In genomic region chr20:59041487-59041886, GRCh38 we compare ENCODE assay signal across 10 cellular contexts. TPM values are rescaled to one million over a fixed set of nuclear protein-coding genes. Genes with fewer than 3 reads are reported as not detected.
DNase-seq lines count a peak whose midpoint lies in the region; ATAC-seq and TF ChIP-seq lines count a peak whose summit lies in the region.
"Not testable (repeated sequence)": the region's sequence is repeated elsewhere in the genome, so short reads cannot be mapped to it uniquely, and the experiment has no call there.
"Had no signal": no experiment of that assay in that cellular context is flagged by ENCODE, and none has a peak within 500 bp of the region (broad histone marks: within the 10 kb centered on the region; RNA-seq: fewer than 3 reads in every experiment).

No MANE protein-coding gene starts in this region.

- peaks cover 53% of the 10 kb centered on the region for H3K79me2 ChIP-seq in smooth muscle cell (ENCODE audit: low read depth)

- POLR2A ChIA-PET in AG04449 (lab: Yijun Ruan, JAX); Panc1 (lab: Charles Lee): not testable (repeated sequence)

- ATAC-seq in Panc1; heart right ventricle; naive B cell (ENCODE audit: low read depth in 2 of 2): not testable (repeated sequence)

- peak overlapping the region; percentile 93 for H3K4me3 Mint-ChIP-seq in activated T-helper 1 cell treated with anti-CD3 and anti-CD28 coated beads, Interleukin-12 subunit alpha, Interleukin-12 subunit beta, Interleukin-2, Interleukin-4 antibody, amounts not matched to agents 30 ng/mL and 10 ng/mL and 1 ng/mL, durations not matched to agents 14 hours and 24 hours and 36 hours
- H3K4me3 Mint-ChIP-seq in naive B cell, result peak overlapping the region; percentile 60 to 97 (median 88)

- H3K4me1 Mint-ChIP-seq in activated T-helper 1 cell treated with anti-CD3 and anti-CD28 coated beads, Interleukin-12 subunit alpha, Interleukin-12 subunit beta, Interleukin-2, Interleukin-4 antibody, amounts not matched to agents 30 ng/mL and 10 ng/mL and 1 ng/mL, durations not matched to agents 14 hours and 24 hours and 36 hours (ENCODE audit: low read depth), result peaks cover 54% of the 10 kb centered on the region
- H3K4me1 Mint-ChIP-seq in naive B cell, result peaks cover 39 to 55% (median 47%) of the 10 kb centered on the region in 3 donors

- in situ Hi-C loops in HAP-1 (cut with MboI; ENCODE audit: low sequenced_read_pairs), result loop anchor here (25.0 kb wide), 1 partner anchor 896 kb away; the partner anchor contains the start of genes FAM217B, PPP1R3D and SYCP2
- in situ Hi-C loops in Panc1 (cut with HindIII; ENCODE audit: low pct_unique_long_range_greater_than_20kb, low sequenced_read_pairs), result not testable (repeated sequence)

- intact Hi-C loops in Panc1 (cut with micrococcal nuclease; ENCODE audit: unreplicated experiment); activated T-helper 1 cell treated with anti-CD3 and anti-CD28 coated beads, Interleukin-12 subunit alpha, Interleukin-12 subunit beta, Interleukin-2, Interleukin-4 antibody, amounts not matched to agents 30 ng/mL and 10 ng/mL and 1 ng/mL, durations not matched to agents 14 hours and 24 hours and 36 hours (cut with micrococcal nuclease): not testable (repeated sequence)
- intact Hi-C loops in colonic mucosa (cut with DNase I) (loop anchor here (5.0 kb wide), 1 partner anchor 154 kb away; no protein-coding TSS in a partner anchor), heart right ventricle (cut with DNase I) (loop anchor here in 1 of 10 donors (10.0 kb wide), 1 partner anchor 167 kb away; no protein-coding TSS in a partner anchor)

- not testable (repeated sequence) for H3K27me3 Mint-ChIP-seq in activated T-helper 1 cell treated with anti-CD3 and anti-CD28 coated beads, Interleukin-12 subunit alpha, Interleukin-12 subunit beta, Interleukin-2, Interleukin-4 antibody, amounts not matched to agents 30 ng/mL and 10 ng/mL and 1 ng/mL, durations not matched to agents 14 hours and 24 hours and 36 hours (ENCODE audit: insufficient read depth); naive B cell

- H3K27me3 ChIP-seq in HAP-1 (ENCODE audit: low read depth); Panc1 (ENCODE audit: control insufficient read depth, insufficient read depth, low read length); colonic mucosa; heart right ventricle; smooth muscle cell (ENCODE audit: low read depth): not testable (repeated sequence)

- H3K9me3 ChIP-seq in HAP-1; Panc1 (ENCODE audit: control insufficient read depth, insufficient read depth, low read depth, low read length); colonic mucosa; heart right ventricle; smooth muscle cell (replicated peaks; ENCODE audit: low read depth): not testable (repeated sequence)

- TF ChIP-seq CTCF in AG04449 (IDR thresholded peaks at IDR 0.05; ENCODE audit: insufficient read depth, low read length, missing control alignments); Panc1 (IDR thresholded peaks at IDR 0.05); colonic mucosa (IDR thresholded peaks at IDR 0.05); heart right ventricle (IDR thresholded peaks at IDR 0.05); smooth muscle cell (IDR thresholded peaks at IDR 0.05; ENCODE audit: borderline replicate concordance, insufficient read depth, poor library complexity, severe bottlenecking): not testable (repeated sequence)

- peak overlapping the region; percentile 81 for H3K4me3 ChIP-seq in AG04449 (ENCODE audit: low read depth, low read length)
- peak overlapping the region; percentile 79 for H3K4me3 ChIP-seq in HAP-1
- peak overlapping the region; percentile 76 to 86 for H3K4me3 ChIP-seq in Panc1 (ENCODE audit: low read depth in 2 of 2, low read length in 2 of 2)
- peak overlapping the region; percentile 93 for H3K4me3 ChIP-seq in colonic mucosa
- H3K4me3 ChIP-seq in heart right ventricle, result peak overlapping the region in 9 of 10 donors; percentile 64 to 93 (median 88)
- H3K4me3 ChIP-seq in smooth muscle cell, result peak overlapping the region; percentile 77

- H3F3A ChIP-seq in smooth muscle cell (ENCODE audit: low read depth), result not testable (repeated sequence)

- not testable (repeated sequence) for H3K9me3 Mint-ChIP-seq in activated T-helper 1 cell treated with anti-CD3 and anti-CD28 coated beads, Interleukin-12 subunit alpha, Interleukin-12 subunit beta, Interleukin-2, Interleukin-4 antibody, amounts not matched to agents 30 ng/mL and 10 ng/mL and 1 ng/mL, durations not matched to agents 14 hours and 24 hours and 36 hours; naive B cell

- peaks cover 31% of the 10 kb centered on the region for H3K36me3 Mint-ChIP-seq in activated T-helper 1 cell treated with anti-CD3 and anti-CD28 coated beads, Interleukin-12 subunit alpha, Interleukin-12 subunit beta, Interleukin-2, Interleukin-4 antibody, amounts not matched to agents 30 ng/mL and 10 ng/mL and 1 ng/mL, durations not matched to agents 14 hours and 24 hours and 36 hours (ENCODE audit: low read depth)
- peaks cover 9 to 14% of the 10 kb centered on the region in 2 donors for H3K36me3 Mint-ChIP-seq in naive B cell

- peaks cover 32% of the 10 kb centered on the region for H3K36me3 ChIP-seq in HAP-1 (replicated peaks)
- peaks cover 23% of the 10 kb centered on the region for H3K36me3 ChIP-seq in Panc1 (ENCODE audit: control insufficient read depth, insufficient read depth, low read length)
- peaks cover 13% of the 10 kb centered on the region for H3K36me3 ChIP-seq in colonic mucosa
- H3K36me3 ChIP-seq in heart right ventricle, result peaks cover 0 to 40% (median 15%) of the 10 kb centered on the region in 9 donors
- H3K36me3 ChIP-seq in smooth muscle cell (ENCODE audit: low read depth), result peaks cover 13% of the 10 kb centered on the region

- TSS peak; percentile 55 for BruUV-seq in Panc1 (replicated peaks; lab: Mats Ljungman, UMichigan)

- H3K9ac ChIP-seq in colonic mucosa (ENCODE audit: low read depth in 2 of 2, low read length in 2 of 2), result peak overlapping the region; percentile 60 to 98
- H3K9ac ChIP-seq in smooth muscle cell (ENCODE audit: low read depth), result peak overlapping the region; percentile 73

- peak overlapping the region; percentile 99 for H2AFZ ChIP-seq in smooth muscle cell (ENCODE audit: low read depth)

- H3K27ac Mint-ChIP-seq in activated T-helper 1 cell treated with anti-CD3 and anti-CD28 coated beads, Interleukin-12 subunit alpha, Interleukin-12 subunit beta, Interleukin-2, Interleukin-4 antibody, amounts not matched to agents 30 ng/mL and 10 ng/mL and 1 ng/mL, durations not matched to agents 14 hours and 24 hours and 36 hours, result peak overlapping the region; percentile 59
- H3K27ac Mint-ChIP-seq in naive B cell, result peak overlapping the region in 5 of 6 donors; percentile 53 to 92 (median 67)

- peaks cover 34% of the 10 kb centered on the region for H3K4me1 ChIP-seq in HAP-1
- peaks cover 28% of the 10 kb centered on the region for H3K4me1 ChIP-seq in Panc1 (ENCODE audit: control insufficient read depth, insufficient read depth, low read length)
- peaks cover 22% of the 10 kb centered on the region for H3K4me1 ChIP-seq in colonic mucosa
- peaks cover 4 to 42% (median 37%) of the 10 kb centered on the region in 9 donors for H3K4me1 ChIP-seq in heart right ventricle
- H3K4me1 ChIP-seq in smooth muscle cell (ENCODE audit: low read depth), result not testable (repeated sequence)

- DNase-seq in AG04449 (ENCODE audit: low read depth, low spot score); HAP-1 (ENCODE audit: low spot score in 2 of 2); Panc1 (ENCODE audit: low read depth, low spot score); activated T-helper 1 cell treated with anti-CD3 and anti-CD28 coated beads, Interleukin-12 subunit alpha, Interleukin-12 subunit beta, Interleukin-2, Interleukin-4 antibody, amounts not matched to agents 30 ng/mL and 10 ng/mL and 1 ng/mL, durations not matched to agents 14 hours and 24 hours and 36 hours (ENCODE audit: low spot score); colonic mucosa; heart right ventricle; naive B cell; smooth muscle cell (lab: John Stamatoyannopoulos, UW; ENCODE audit: unreplicated experiment): not testable (repeated sequence)

- peak overlapping the region; percentile 93 for H3K4me2 ChIP-seq in smooth muscle cell

- H4K20me1 ChIP-seq in smooth muscle cell (ENCODE audit: low read depth), result not testable (repeated sequence)

- 90 to 97% methylated on average over 16 of the region's 16 CpGs for WGBS in heart right ventricle, 2 donors
- 96% methylated on average over 16 of the region's 16 CpGs for WGBS in smooth muscle cell (ENCODE audit: low lambda C conversion rate)

- peak overlapping the region; percentile 97 for H3K27ac ChIP-seq in Panc1 (ENCODE audit: low read length)
- H3K27ac ChIP-seq in colonic mucosa, result peak overlapping the region; percentile 86
- peak overlapping the region in 6 of 10 donors; percentile 76 to 93 (median 90) for H3K27ac ChIP-seq in heart right ventricle
- H3K27ac ChIP-seq in smooth muscle cell (ENCODE audit: low read depth), result peak overlapping the region; percentile 17

- CTCF ChIA-PET in AG04449 (lab: Yijun Ruan, JAX), result interaction anchor here (0.8 to 2.0 kb wide), 3 partner anchors 8 to 181 kb away, joined by 3 to 6 read pairs (median 5); no protein-coding TSS in a partner anchor
- CTCF ChIA-PET in Panc1 (lab: Charles Lee), result not testable (repeated sequence)

RNA-seq across cellular contexts. Expression of gene PRELID3B, which starts 1.1 kb away (rescaled TPM):
- 131 TPM for total RNA-seq in Panc1 (2021; ENCODE audit: unreplicated experiment)
- 108 TPM for polyA plus RNA-seq in Panc1 (2012; ENCODE audit: insufficient read length)
- 121 and 123 TPM in 2 replicates for total RNA-seq in activated T-helper 1 cell treated with anti-CD3 and anti-CD28 coated beads, Interleukin-12 subunit alpha, Interleukin-12 subunit beta, Interleukin-2, Interleukin-4 antibody, amounts not matched to agents 30 ng/mL and 10 ng/mL and 1 ng/mL, durations not matched to agents 14 hours and 24 hours and 36 hours
- 100 to 1,000 TPM; 138 to 141 TPM for total RNA-seq in colonic mucosa
- 10 to 100 TPM; 41.4 to 55.9 (median 47.5) TPM for total RNA-seq in heart right ventricle
- 10 to 100 TPM; 11.5 to 26.1 TPM for polyA plus RNA-seq in heart right ventricle
- 10 to 100 TPM; 34.1 to 46.0 (median 37.5) TPM for polyA plus RNA-seq in naive B cell (ENCODE audit: low read depth in 6 of 6)
- total RNA-seq in smooth muscle cell, result 39.1 and 44.9 TPM in 2 replicates
- 20.9 and 25.8 TPM in 2 replicates for polyA plus RNA-seq in smooth muscle cell

RNA-seq across cellular contexts. Expression of gene ATP5F1E, which starts 9.4 kb away (rescaled TPM):
- 90.6 TPM for total RNA-seq in Panc1 (2021; ENCODE audit: unreplicated experiment)
- 203 TPM for polyA plus RNA-seq in Panc1 (2012; ENCODE audit: insufficient read length)
- 81.3 and 84.6 TPM in 2 replicates for total RNA-seq in activated T-helper 1 cell treated with anti-CD3 and anti-CD28 coated beads, Interleukin-12 subunit alpha, Interleukin-12 subunit beta, Interleukin-2, Interleukin-4 antibody, amounts not matched to agents 30 ng/mL and 10 ng/mL and 1 ng/mL, durations not matched to agents 14 hours and 24 hours and 36 hours
- total RNA-seq in colonic mucosa, result 10 to 100 TPM; 75.0 to 94.1 TPM
- 100 to 1,000 TPM; 105 to 155 (median 121) TPM for total RNA-seq in heart right ventricle
- 10 to 100 TPM; 84.7 to 96.7 TPM for polyA plus RNA-seq in heart right ventricle
- 100 to 1,000 TPM in 1 of 6 donors, 10 to 100 TPM in 5; 53.9 to 103 (median 75.5) TPM for polyA plus RNA-seq in naive B cell (ENCODE audit: low read depth in 6 of 6)
- 48.1 and 48.6 TPM in 2 replicates for total RNA-seq in smooth muscle cell
- 265 and 280 TPM in 2 replicates for polyA plus RNA-seq in smooth muscle cell

RNA-seq across cellular contexts. Expression of gene TUBB1, which starts 22.3 kb away (rescaled TPM):
- total RNA-seq in Panc1 (2021; ENCODE audit: unreplicated experiment) (not detected), colonic mucosa (not detected), heart right ventricle (under 1 TPM in 8 of 10 donors, not detected in 2; 0.17 to 0.38 (median 0.21) TPM), smooth muscle cell (0.40 and 0.67 TPM in 2 replicates)
- polyA plus RNA-seq in Panc1 (2012; ENCODE audit: insufficient read length), result 0.11 TPM
- not detected in 2 replicates for total RNA-seq in activated T-helper 1 cell treated with anti-CD3 and anti-CD28 coated beads, Interleukin-12 subunit alpha, Interleukin-12 subunit beta, Interleukin-2, Interleukin-4 antibody, amounts not matched to agents 30 ng/mL and 10 ng/mL and 1 ng/mL, durations not matched to agents 14 hours and 24 hours and 36 hours
- polyA plus RNA-seq in heart right ventricle (under 1 TPM; 0.07 to 0.13 TPM), naive B cell (ENCODE audit: low read depth in 6 of 6) (10 to 100 TPM in 3 of 6 donors, 1 to 10 TPM in 3; 2.5 to 16.4 (median 11.0) TPM), smooth muscle cell (not detected in 2 replicates)
- total RNA-seq: esophagus mucosa, H4 had no signal

RNA-seq across cellular contexts. Expression of gene CTSZ, which starts 34.4 kb away (rescaled TPM):
- 113 TPM for total RNA-seq in Panc1 (2021; ENCODE audit: unreplicated experiment)
- polyA plus RNA-seq in Panc1 (2012; ENCODE audit: insufficient read length), result 220 TPM
- 46.4 and 54.1 TPM in 2 replicates for total RNA-seq in activated T-helper 1 cell treated with anti-CD3 and anti-CD28 coated beads, Interleukin-12 subunit alpha, Interleukin-12 subunit beta, Interleukin-2, Interleukin-4 antibody, amounts not matched to agents 30 ng/mL and 10 ng/mL and 1 ng/mL, durations not matched to agents 14 hours and 24 hours and 36 hours
- total RNA-seq in colonic mucosa, result 100 to 1,000 TPM; 274 to 303 TPM
- 100 to 1,000 TPM in 8 of 10 donors, 10 to 100 TPM in 2; 87.9 to 278 (median 124) TPM for total RNA-seq in heart right ventricle
- polyA plus RNA-seq in heart right ventricle, result 100 to 1,000 TPM in 1 of 2 donors, 10 to 100 TPM in 1; 83.9 to 135 TPM
- 10 to 100 TPM; 15.7 to 39.6 (median 25.4) TPM for polyA plus RNA-seq in naive B cell (ENCODE audit: low read depth in 6 of 6)
- 151 and 171 TPM in 2 replicates for total RNA-seq in smooth muscle cell
- polyA plus RNA-seq in smooth muscle cell, result 9.4 and 12.7 TPM in 2 replicates

Comparison
In these comparisons a context has a peak if more than half of its experiments do, and no peak if none do; other contexts are left out.
1. H3K27ac ChIP-seq: peak in every context shown above with its lines; median percentile 97 in Panc1; 90 in heart right ventricle; 86 in colonic mucosa; 17 in smooth muscle cell.